ENCODE assay signal across 11 cellular contexts in the genomic region with DNA sequence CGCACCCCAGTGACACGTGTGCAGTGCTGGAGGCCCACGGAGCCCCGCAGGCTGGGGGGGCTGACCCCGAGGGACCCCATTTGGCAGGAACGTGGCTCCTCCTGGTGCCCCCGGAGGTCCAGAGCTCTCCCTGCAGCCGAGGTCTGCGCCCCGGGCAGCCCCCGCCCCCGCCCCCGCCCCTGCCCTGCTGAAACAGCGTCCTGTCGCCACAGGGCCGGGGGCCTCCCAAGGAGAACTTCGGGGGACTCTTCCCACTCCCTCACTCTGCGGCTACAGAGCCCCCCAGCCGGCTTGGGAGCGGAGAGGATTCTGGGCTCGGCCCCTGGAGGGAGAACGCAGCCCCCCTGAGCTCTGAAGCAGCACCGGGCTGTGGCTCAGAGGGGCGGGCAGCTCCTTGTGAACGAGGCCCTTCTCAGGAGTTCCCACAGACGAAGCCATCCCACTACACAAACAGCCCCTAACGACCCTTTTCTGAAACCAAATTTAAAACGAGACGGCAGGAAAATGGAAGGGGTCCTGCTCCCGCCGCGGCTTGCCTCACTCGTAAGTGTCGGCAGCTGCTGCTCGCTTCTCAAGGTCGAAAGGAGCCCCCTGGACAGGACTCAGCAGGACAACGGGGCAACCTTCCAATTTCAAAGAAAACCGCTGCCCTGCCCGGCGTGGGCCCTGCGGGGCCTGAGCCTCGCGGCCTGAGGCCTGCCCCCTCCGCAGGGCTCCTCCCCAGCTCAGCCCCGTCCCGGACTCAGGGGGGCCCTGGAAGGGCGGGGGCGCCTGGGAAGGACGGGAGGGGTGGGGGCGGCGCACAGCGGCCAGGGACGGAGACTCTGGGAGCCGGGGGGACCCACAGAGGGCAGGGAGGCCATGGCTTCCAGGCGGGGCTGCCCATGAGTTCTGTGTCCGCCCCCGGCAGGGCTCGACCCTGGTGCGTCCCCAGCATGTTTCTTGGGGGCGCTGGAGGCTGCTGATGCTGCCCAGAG.
DNase-seq lines count a peak whose midpoint lies in the region; ATAC-seq and TF ChIP-seq lines count a peak whose summit lies in the region.
"Had no signal": no experiment of that assay in that cellular context is flagged by ENCODE, and none has a peak within 500 bp of the region (broad histone marks: within the 10 kb centered on the region; RNA-seq: fewer than 3 reads in every experiment).

No MANE protein-coding gene starts in this region.

- peak overlapping the region; percentile 83 to 92 for H3K27ac Mint-ChIP-seq in natural killer cell
- H3K27ac Mint-ChIP-seq in natural killer cell treated with Interleukin-12 subunit alpha and Interleukin-12 subunit beta and Interleukin-15 and Interleukin-18, amount 100 ng/mL, for 72 hours, result peak overlapping the region in 1 of 2 donors; percentile 90
- no peak overlapping the region for H3K27ac Mint-ChIP-seq in neural crest cell (ENCODE audit: unreplicated experiment)
- no peak overlapping the region for H3K27ac Mint-ChIP-seq in type B pancreatic cell

- H3K27me3 Mint-ChIP-seq in natural killer cell (ENCODE audit: low read depth in 2 of 2) (peaks cover 20 to 30% of the 10 kb centered on the region in 2 donors), neural crest cell (ENCODE audit: low read depth) (peaks cover 15% of the 10 kb centered on the region), type B pancreatic cell (peaks cover 10% of the 10 kb centered on the region)
- H3K27me3 Mint-ChIP-seq in natural killer cell treated with Interleukin-12 subunit alpha and Interleukin-12 subunit beta and Interleukin-15 and Interleukin-18, amount 100 ng/mL, for 72 hours, result peaks cover 18 to 36% of the 10 kb centered on the region in 2 donors

- peaks cover 17% of the 10 kb centered on the region for H3K4me1 ChIP-seq in foreskin keratinocyte

- H3K27me3 ChIP-seq in foreskin keratinocyte, result no peaks in the 10 kb centered on the region

- DNase-seq in natural killer cell (peak; percentile 17), neural crest cell (ENCODE audit: low read depth, low spot score) (no peak), type B pancreatic cell (ENCODE audit: extremely low spot score, unreplicated experiment) (peak; percentile 68), GM19240 (ENCODE audit: insufficient read length, low spot score) (no peak), SIG-M5 (lab: John Stamatoyannopoulos, UW) (no peak), foreskin keratinocyte (no peak)
- DNase-seq in natural killer cell treated with Interleukin-12 subunit alpha and Interleukin-12 subunit beta and Interleukin-15 and Interleukin-18, amount 100 ng/mL, for 72 hours (ENCODE audit: low spot score), result no peak
- DNase-seq in activated CD8-positive, alpha-beta memory T cell treated with anti-CD3 and anti-CD28 coated beads, Interleukin-2, amount 50 U/mL, for 48 hours, result peak; percentile 48
- DNase-seq: NCI-H2107; stimulated activated CD4-positive, alpha-beta T cell treated with anti-CD3 and anti-CD28 coated beads, Interleukin-4, amount 100 ng/mL, for 1 hour had no signal

- H3K36me3 Mint-ChIP-seq in natural killer cell, result no peaks in the 10 kb centered on the region
- H3K36me3 Mint-ChIP-seq in natural killer cell treated with Interleukin-12 subunit alpha and Interleukin-12 subunit beta and Interleukin-15 and Interleukin-18, amount 100 ng/mL, for 72 hours, result peaks cover 12% of the 10 kb centered on the region
- H3K36me3 Mint-ChIP-seq in neural crest cell (ENCODE audit: low read depth), result no peaks in the 10 kb centered on the region
- no peaks in the 10 kb centered on the region for H3K36me3 Mint-ChIP-seq in type B pancreatic cell

- no peak for ATAC-seq in natural killer cell
- no peak for ATAC-seq in natural killer cell treated with Interleukin-12 subunit alpha and Interleukin-12 subunit beta and Interleukin-15 and Interleukin-18, amount 100 ng/mL, for 72 hours
- ATAC-seq in foreskin keratinocyte, result no peak

- TF ChIP-seq CTCF in natural killer cell (IDR thresholded peaks at IDR 0.05), result no peak
- TF ChIP-seq CTCF in neural crest cell (conservative IDR thresholded peaks at IDR 0.05), result no peak
- TF ChIP-seq CTCF in type B pancreatic cell (conservative IDR thresholded peaks at IDR 0.05), result no peak
- no peak for TF ChIP-seq CTCF in foreskin keratinocyte (conservative IDR thresholded peaks at IDR 0.05)

- intact Hi-C loops in natural killer cell (cut with micrococcal nuclease), result no loop called here

- H3K27ac ChIP-seq in foreskin keratinocyte, result no peak overlapping the region
- H3K27ac ChIP-seq: C4-2B had no signal

- H3K4me3 Mint-ChIP-seq in natural killer cell (peak overlapping the region; percentile 80), neural crest cell (peak overlapping the region; percentile 81), type B pancreatic cell (no peak overlapping the region)
- no peak overlapping the region for H3K4me3 Mint-ChIP-seq in natural killer cell treated with Interleukin-12 subunit alpha and Interleukin-12 subunit beta and Interleukin-15 and Interleukin-18, amount 100 ng/mL, for 72 hours

- H3K9me3 Mint-ChIP-seq in natural killer cell, result no peaks in the 10 kb centered on the region
- H3K9me3 Mint-ChIP-seq in natural killer cell treated with Interleukin-12 subunit alpha and Interleukin-12 subunit beta and Interleukin-15 and Interleukin-18, amount 100 ng/mL, for 72 hours, result peaks cover 3% of the 10 kb centered on the region
- H3K9me3 Mint-ChIP-seq in neural crest cell, result no peaks in the 10 kb centered on the region
- H3K9me3 Mint-ChIP-seq in type B pancreatic cell, result no peaks in the 10 kb centered on the region

- H3K4me1 Mint-ChIP-seq in natural killer cell (peaks cover 5 to 17% of the 10 kb centered on the region in 2 donors), neural crest cell (peaks cover 15% of the 10 kb centered on the region), type B pancreatic cell (ENCODE audit: unreplicated experiment) (peaks cover 11% of the 10 kb centered on the region)
- peaks cover 10% of the 10 kb centered on the region in 2 donors for H3K4me1 Mint-ChIP-seq in natural killer cell treated with Interleukin-12 subunit alpha and Interleukin-12 subunit beta and Interleukin-15 and Interleukin-18, amount 100 ng/mL, for 72 hours (ENCODE audit: low read depth in 2 of 2)

Comparison
In these comparisons a context has a peak if more than half of its experiments do, and no peak if none do; other contexts are left out.
1. DNase-seq: peak in natural killer cell (single experiment), activated CD8-positive, alpha-beta memory T cell treated with anti-CD3 and anti-CD28 coated beads, Interleukin-2, amount 50 U/mL, for 48 hours (single experiment) and type B pancreatic cell (single experiment); none in natural killer cell treated with Interleukin-12 subunit alpha and Interleukin-12 subunit beta and Interleukin-15 and Interleukin-18, amount 100 ng/mL, for 72 hours (single experiment), neural crest cell (single experiment), GM19240 (single experiment), SIG-M5 (single experiment) and foreskin keratinocyte (0 of 2).
2. H3K4me3 Mint-ChIP-seq: peak in natural killer cell (single experiment) and neural crest cell (single experiment); none in natural killer cell treated with Interleukin-12 subunit alpha and Interleukin-12 subunit beta and Interleukin-15 and Interleukin-18, amount 100 ng/mL, for 72 hours (single experiment) and type B pancreatic cell (single experiment).
3. H3K27ac Mint-ChIP-seq: peak in natural killer cell (2 of 2); none in neural crest cell (single experiment) and type B pancreatic cell (single experiment).